In the genomic region with DNA sequence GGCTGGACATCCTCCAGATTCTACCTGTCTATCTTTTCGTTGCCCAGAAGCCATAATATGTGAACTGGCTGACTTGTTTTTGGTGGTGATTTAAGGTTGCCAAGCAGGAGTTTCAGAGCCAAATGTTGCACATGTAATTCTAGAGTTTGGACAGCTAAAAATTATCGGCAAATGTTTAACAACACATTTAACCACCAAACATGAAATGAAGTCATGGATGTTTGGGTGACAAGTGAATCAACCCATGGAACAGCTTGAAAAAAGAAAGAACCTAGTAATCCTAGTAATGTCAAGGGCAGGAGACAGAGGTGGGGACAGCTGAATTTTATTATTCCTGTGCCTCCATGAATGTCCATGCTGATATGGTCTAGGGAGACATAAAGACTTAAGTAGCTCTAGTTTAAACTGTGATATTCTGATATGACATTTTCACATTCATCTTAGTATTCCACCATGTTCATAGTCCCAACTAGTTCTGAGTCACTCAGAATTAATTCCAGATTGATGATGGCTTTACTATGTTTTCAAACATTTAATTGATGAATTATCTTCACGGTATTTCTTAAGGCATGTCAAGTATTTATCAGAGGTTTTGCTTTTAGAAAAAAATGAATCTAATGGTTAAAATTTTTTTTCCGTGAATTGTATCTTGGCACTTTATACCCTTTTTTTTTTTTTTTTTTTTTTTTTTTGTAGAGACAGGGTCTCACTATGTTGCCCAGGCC, we compare ENCODE assay signal across 28 cellular contexts.
DNase-seq lines count a peak whose midpoint lies in the region; ATAC-seq and TF ChIP-seq lines count a peak whose summit lies in the region.
"Had no signal": no experiment of that assay in that cellular context is flagged by ENCODE, and none has a peak within 500 bp of the region (broad histone marks: within the 10 kb centered on the region; RNA-seq: fewer than 3 reads in every experiment).

No MANE protein-coding gene starts in this region.

- peak; percentile 89 for ATAC-seq in SK-N-SH treated with all-trans-retinoic acid at 6 μM for 48 hours
- ATAC-seq in gastroesophageal sphincter, result no peak
- ATAC-seq in natural killer cell, result no peak
- ATAC-seq: activated CD8-positive, alpha-beta T cell treated with anti-CD3 and anti-CD28 coated beads, Interleukin-2, amount 10 ng/mL, durations not matched to agents 7 days and 5 days; left cardiac atrium; Right ventricle myocardium inferior; stimulated activated naive CD8-positive, alpha-beta T cell treated with anti-CD3 and anti-CD28 coated beads, Interleukin-15, amount 100 ng/mL, for 72 hours had no signal

- no peaks in the 10 kb centered on the region for H3K36me3 ChIP-seq in gastroesophageal sphincter
- H3K36me3 ChIP-seq: ovary, vagina had no signal

- peak; percentile 46 for DNase-seq in AG04449 (ENCODE audit: low read depth, low spot score)
- DNase-seq in GM04503 (ENCODE audit: low read depth), result peak; percentile 73
- peak; percentile 45 for DNase-seq in iris pigment epithelial cell (ENCODE audit: low read depth)
- no peak for DNase-seq in NCI-H146 (lab: John Stamatoyannopoulos, UW)
- no peak for DNase-seq in natural killer cell
- no peak for DNase-seq in NCI-H345 treated with DMSO at 0.1 percent for 48 hours (lab: John Stamatoyannopoulos, UW; ENCODE audit: unreplicated experiment)
- DNase-seq: activated CD8-positive, alpha-beta T cell treated with anti-CD3 and anti-CD28 coated beads, Interleukin-2, amount 10 ng/mL, durations not matched to agents 7 days and 5 days; activated effector memory CD4-positive, alpha-beta T cell treated with anti-CD3 and anti-CD28 coated beads, Interleukin-2, amount 50 U/mL, for 16 hours; activated naive CD8-positive, alpha-beta T cell treated with anti-CD3 and anti-CD28 coated beads for 36 hours; activated T-cell treated with anti-CD3 and anti-CD28 coated beads for 4 hours; dorsolateral prefrontal cortex; head of caudate nucleus; KG1; left cardiac atrium; MM.1S; NCI-H1417; NCI-H2081 treated with DMSO at 0.1 percent for 48 hours; NCI-H345; nephron progenitor cell; OCI-M1; ovary; small intestine; stimulated activated naive CD8-positive, alpha-beta T cell treated with anti-CD3 and anti-CD28 coated beads, Interleukin-15, amount 100 ng/mL, for 72 hours had no signal

- POLR2A ChIA-PET in AG04449 (lab: Yijun Ruan, JAX), result interaction anchor here (0.6 kb wide), 1 partner anchor 27 kb away, joined by 4 read pairs; no protein-coding TSS in a partner anchor

- no peaks in the 10 kb centered on the region for H3K27me3 ChIP-seq in gastroesophageal sphincter
- H3K27me3 ChIP-seq: dorsolateral prefrontal cortex, ovary, vagina had no signal

- no peak overlapping the region for H3K4me3 Mint-ChIP-seq in natural killer cell
- H3K4me3 Mint-ChIP-seq: activated CD8-positive, alpha-beta T cell treated with anti-CD3 and anti-CD28 coated beads, Interleukin-2, amount 10 ng/mL, durations not matched to agents 7 days and 5 days; activated naive CD8-positive, alpha-beta T cell treated with anti-CD3 and anti-CD28 coated beads for 36 hours; nephron progenitor cell; stimulated activated naive CD8-positive, alpha-beta T cell treated with anti-CD3 and anti-CD28 coated beads, Interleukin-15, amount 100 ng/mL, for 72 hours had no signal

- 32 to 70% methylated on average over 2 to 4 of the region's 4 CpGs for WGBS in gastroesophageal sphincter (ENCODE audit: low coverage in 1 of 2), 2 donors

- no peak overlapping the region for H3K27ac Mint-ChIP-seq in natural killer cell
- H3K27ac Mint-ChIP-seq: activated CD8-positive, alpha-beta T cell treated with anti-CD3 and anti-CD28 coated beads, Interleukin-2, amount 10 ng/mL, durations not matched to agents 7 days and 5 days; activated naive CD8-positive, alpha-beta T cell treated with anti-CD3 and anti-CD28 coated beads for 36 hours; nephron progenitor cell; stimulated activated naive CD8-positive, alpha-beta T cell treated with anti-CD3 and anti-CD28 coated beads, Interleukin-15, amount 100 ng/mL, for 72 hours had no signal

- TF ChIP-seq EP300 in gastroesophageal sphincter (IDR thresholded peaks at IDR 0.05), result no peak

- no peaks in the 10 kb centered on the region for H3K4me1 ChIP-seq in gastroesophageal sphincter
- H3K4me1 ChIP-seq: vagina had no signal

- H3K27ac ChIP-seq in gastroesophageal sphincter, result no peak overlapping the region
- H3K27ac ChIP-seq: C4-2B, dorsolateral prefrontal cortex, ovary, vagina had no signal

- H3K9me3 ChIP-seq in gastroesophageal sphincter, result no peaks in the 10 kb centered on the region
- H3K9me3 ChIP-seq: ovary, vagina had no signal

- intact Hi-C loops in natural killer cell (cut with micrococcal nuclease), result no loop called here

- no peaks in the 10 kb centered on the region for H3K27me3 Mint-ChIP-seq in natural killer cell (ENCODE audit: low read depth in 2 of 2)
- H3K27me3 Mint-ChIP-seq: stimulated activated naive CD8-positive, alpha-beta T cell treated with anti-CD3 and anti-CD28 coated beads, Interleukin-15, amount 100 ng/mL, for 72 hours had no signal

- TF ChIP-seq POLR2A in gastroesophageal sphincter (IDR thresholded peaks at IDR 0.05), result no peak

- CTCF ChIA-PET in AG04449 (lab: Yijun Ruan, JAX), result no interaction called here

- H3K9me3 Mint-ChIP-seq in natural killer cell, result no peaks in the 10 kb centered on the region
- H3K9me3 Mint-ChIP-seq: activated naive CD8-positive, alpha-beta T cell treated with anti-CD3 and anti-CD28 coated beads for 36 hours; stimulated activated naive CD8-positive, alpha-beta T cell treated with anti-CD3 and anti-CD28 coated beads, Interleukin-15, amount 100 ng/mL, for 72 hours had no signal

- TF ChIP-seq CTCF in AG04449 (IDR thresholded peaks at IDR 0.05; ENCODE audit: insufficient read depth, low read length, missing control alignments), result no peak
- no peak for TF ChIP-seq CTCF in gastroesophageal sphincter (IDR thresholded peaks at IDR 0.05)
- TF ChIP-seq CTCF in natural killer cell (IDR thresholded peaks at IDR 0.05), result no peak

- H3K36me3 Mint-ChIP-seq in natural killer cell, result no peaks in the 10 kb centered on the region
- H3K36me3 Mint-ChIP-seq: activated naive CD8-positive, alpha-beta T cell treated with anti-CD3 and anti-CD28 coated beads for 36 hours had no signal

- no peaks in the 10 kb centered on the region for H3K4me1 Mint-ChIP-seq in natural killer cell
- H3K4me1 Mint-ChIP-seq: activated naive CD8-positive, alpha-beta T cell treated with anti-CD3 and anti-CD28 coated beads for 36 hours; stimulated activated naive CD8-positive, alpha-beta T cell treated with anti-CD3 and anti-CD28 coated beads, Interleukin-15, amount 100 ng/mL, for 72 hours had no signal

- H3K4me3 ChIP-seq in AG04449 (ENCODE audit: low read depth, low read length) (no peak overlapping the region), gastroesophageal sphincter (no peak overlapping the region)
- H3K4me3 ChIP-seq: dorsolateral prefrontal cortex, ovary, vagina had no signal

TF ChIP-seq in SK-N-SH treated with all-trans-retinoic acid at 6 μM for 48 hours, 23 proteins besides CTCF, POLR2A, EP300 and RAD21 (continues in another document):
- TF ChIP-seq CSDC2 (CRISPR knock-in tag; IDR thresholded peaks at IDR 0.05) (no peak), ZC3H10 (CRISPR knock-in tag; IDR thresholded peaks at IDR 0.05) (no peak), ZNF565 (CRISPR knock-in tag; conservative IDR thresholded peaks at IDR 0.05; ENCODE audit: low read depth) (no peak), ZFP30 (CRISPR knock-in tag; IDR thresholded peaks at IDR 0.05) (no peak), GLIS3 (CRISPR knock-in tag; IDR thresholded peaks at IDR 0.05) (no peak), BACH2 (CRISPR knock-in tag; IDR thresholded peaks at IDR 0.05; ENCODE audit: borderline replicate concordance) (no peak), ZFP3 (CRISPR knock-in tag; IDR thresholded peaks at IDR 0.05) (no peak), ZNF70 (CRISPR knock-in tag; IDR thresholded peaks at IDR 0.05) (no peak), RARB (CRISPR knock-in tag; IDR thresholded peaks at IDR 0.05) (no peak)
- TF ChIP-seq, protein P1, sequence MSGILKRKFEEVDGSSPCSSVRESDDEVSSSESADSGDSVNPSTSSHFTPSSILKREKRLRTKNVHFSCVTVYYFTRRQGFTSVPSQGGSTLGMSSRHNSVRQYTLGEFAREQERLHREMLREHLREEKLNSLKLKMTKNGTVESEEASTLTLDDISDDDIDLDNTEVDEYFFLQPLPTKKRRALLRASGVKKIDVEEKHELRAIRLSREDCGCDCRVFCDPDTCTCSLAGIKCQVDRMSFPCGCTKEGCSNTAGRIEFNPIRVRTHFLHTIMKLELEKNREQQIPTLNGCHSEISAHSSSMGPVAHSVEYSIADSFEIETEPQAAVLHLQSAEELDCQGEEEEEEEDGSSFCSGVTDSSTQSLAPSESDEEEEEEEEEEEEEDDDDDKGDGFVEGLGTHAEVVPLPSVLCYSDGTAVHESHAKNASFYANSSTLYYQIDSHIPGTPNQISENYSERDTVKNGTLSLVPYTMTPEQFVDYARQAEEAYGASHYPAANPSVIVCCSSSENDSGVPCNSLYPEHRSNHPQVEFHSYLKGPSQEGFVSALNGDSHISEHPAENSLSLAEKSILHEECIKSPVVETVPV (CRISPR knock-in tag; IDR thresholded peaks at IDR 0.05), result no peak
- TF ChIP-seq, protein P2, sequence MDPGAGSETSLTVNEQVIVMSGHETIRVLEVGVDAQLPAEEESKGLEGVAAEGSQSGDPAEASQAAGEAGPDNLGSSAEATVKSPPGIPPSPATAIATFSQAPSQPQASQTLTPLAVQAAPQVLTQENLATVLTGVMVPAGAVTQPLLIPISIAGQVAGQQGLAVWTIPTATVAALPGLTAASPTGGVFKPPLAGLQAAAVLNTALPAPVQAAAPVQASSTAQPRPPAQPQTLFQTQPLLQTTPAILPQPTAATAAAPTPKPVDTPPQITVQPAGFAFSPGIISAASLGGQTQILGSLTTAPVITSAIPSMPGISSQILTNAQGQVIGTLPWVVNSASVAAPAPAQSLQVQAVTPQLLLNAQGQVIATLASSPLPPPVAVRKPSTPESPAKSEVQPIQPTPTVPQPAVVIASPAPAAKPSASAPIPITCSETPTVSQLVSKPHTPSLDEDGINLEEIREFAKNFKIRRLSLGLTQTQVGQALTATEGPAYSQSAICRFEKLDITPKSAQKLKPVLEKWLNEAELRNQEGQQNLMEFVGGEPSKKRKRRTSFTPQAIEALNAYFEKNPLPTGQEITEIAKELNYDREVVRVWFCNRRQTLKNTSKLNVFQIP (CRISPR knock-in tag; IDR thresholded peaks at IDR 0.05; ENCODE audit: borderline replicate concordance, low read depth), result no peak

Comparison
In these comparisons a context has a peak if more than half of its experiments do, and no peak if none do; other contexts are left out.
1. DNase-seq: peak in AG04449 (single experiment), GM04503 (single experiment) and iris pigment epithelial cell (single experiment); none in NCI-H146 (single experiment), natural killer cell (single experiment) and NCI-H345 treated with DMSO at 0.1 percent for 48 hours (single experiment).